Comparison of ENCODE assay signal across 18 cellular contexts in the genomic region with DNA sequence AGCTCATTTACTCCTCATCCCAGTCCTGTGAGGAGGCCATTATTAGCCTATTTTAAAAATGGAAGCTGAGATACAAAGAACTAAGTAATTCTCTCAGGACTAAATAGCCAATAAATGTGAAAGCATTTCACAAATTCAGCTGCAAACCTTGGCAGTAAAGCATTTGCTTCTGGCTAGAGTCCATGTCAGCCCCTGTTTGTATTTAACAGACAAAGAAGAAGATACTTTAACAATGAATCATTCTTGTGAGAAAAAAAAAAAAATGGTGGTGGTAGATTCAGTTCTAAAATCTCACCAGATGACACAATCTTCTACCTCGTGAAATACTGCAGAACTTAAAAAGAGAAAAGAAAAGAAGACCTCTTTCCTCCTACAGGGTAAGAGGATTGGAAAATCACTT.
DNase-seq lines count a peak whose midpoint lies in the region; ATAC-seq and TF ChIP-seq lines count a peak whose summit lies in the region.
"Had no signal": no experiment of that assay in that cellular context is flagged by ENCODE, and none has a peak within 500 bp of the region (broad histone marks: within the 10 kb centered on the region; RNA-seq: fewer than 3 reads in every experiment).

No MANE protein-coding gene starts in this region.

- no peak for ATAC-seq in GM19463 (IDR thresholded peaks at IDR 0.05; ENCODE audit: unreplicated experiment)
- no peak for ATAC-seq in stimulated activated effector memory CD8-positive, alpha-beta T cell treated with anti-CD3 and anti-CD28 coated beads, Interleukin-12 subunit alpha, Interleukin-12 subunit beta, amount 100 ng/mL, for 72 hours
- ATAC-seq: activated naive CD8-positive, alpha-beta T cell treated with anti-CD3 and anti-CD28 coated beads, Interleukin-2, amount 50 U/mL, for 24 hours; heart right ventricle; mucosa of descending colon; sciatic nerve; T-cell had no signal

- no peaks in the 10 kb centered on the region for H3K27me3 ChIP-seq in NT2/D1 (ENCODE audit: insufficient read depth, insufficient read length)
- H3K27me3 ChIP-seq in testis, result no peaks in the 10 kb centered on the region
- H3K27me3 ChIP-seq: BE2C, heart right ventricle had no signal

- TF ChIP-seq POLR2A in testis (IDR thresholded peaks at IDR 0.05), result no peak

- H3K4me3 Mint-ChIP-seq in chondrocyte (ENCODE audit: unreplicated experiment), result no peak overlapping the region
- no peak overlapping the region for H3K4me3 Mint-ChIP-seq in stimulated activated effector memory CD8-positive, alpha-beta T cell treated with anti-CD3 and anti-CD28 coated beads, Interleukin-12 subunit alpha, Interleukin-12 subunit beta, amount 100 ng/mL, for 72 hours
- H3K4me3 Mint-ChIP-seq: activated naive CD8-positive, alpha-beta T cell treated with anti-CD3 and anti-CD28 coated beads, Interleukin-2, amount 50 U/mL, for 24 hours; activated T-helper 1 cell treated with anti-CD3 and anti-CD28 coated beads, Interleukin-12 subunit alpha, Interleukin-12 subunit beta, Interleukin-2, Interleukin-4 antibody, amounts not matched to agents 30 ng/mL and 10 ng/mL and 1 ng/mL, durations not matched to agents 14 hours and 24 hours and 36 hours; T-cell had no signal

- peak overlapping the region; percentile 2 for H3K27ac Mint-ChIP-seq in chondrocyte (ENCODE audit: unreplicated experiment)
- H3K27ac Mint-ChIP-seq in stimulated activated effector memory CD8-positive, alpha-beta T cell treated with anti-CD3 and anti-CD28 coated beads, Interleukin-12 subunit alpha, Interleukin-12 subunit beta, amount 100 ng/mL, for 72 hours, result no peak overlapping the region
- H3K27ac Mint-ChIP-seq: activated naive CD8-positive, alpha-beta T cell treated with anti-CD3 and anti-CD28 coated beads, Interleukin-2, amount 50 U/mL, for 24 hours; activated T-helper 1 cell treated with anti-CD3 and anti-CD28 coated beads, Interleukin-12 subunit alpha, Interleukin-12 subunit beta, Interleukin-2, Interleukin-4 antibody, amounts not matched to agents 30 ng/mL and 10 ng/mL and 1 ng/mL, durations not matched to agents 14 hours and 24 hours and 36 hours; T-cell had no signal

- no peaks in the 10 kb centered on the region for H3K36me3 ChIP-seq in NT2/D1 (ENCODE audit: insufficient read depth, insufficient read length, low read length)
- H3K36me3 ChIP-seq in testis (ENCODE audit: low read depth, missing control alignments), result no peaks in the 10 kb centered on the region
- H3K36me3 ChIP-seq: BE2C, heart right ventricle had no signal

- H3K27me3 Mint-ChIP-seq in chondrocyte (ENCODE audit: low read depth), result no peaks in the 10 kb centered on the region
- H3K27me3 Mint-ChIP-seq: activated naive CD8-positive, alpha-beta T cell treated with anti-CD3 and anti-CD28 coated beads, Interleukin-2, amount 50 U/mL, for 24 hours; T-cell had no signal

- H3K9me3 ChIP-seq in NT2/D1 (ENCODE audit: insufficient read depth, low read length), result no peaks in the 10 kb centered on the region
- no peaks in the 10 kb centered on the region for H3K9me3 ChIP-seq in testis
- H3K9me3 ChIP-seq: BE2C, mucosa of descending colon had no signal

- peaks cover 6% of the 10 kb centered on the region for H3K4me1 Mint-ChIP-seq in chondrocyte (ENCODE audit: low read depth)
- no peaks in the 10 kb centered on the region for H3K4me1 Mint-ChIP-seq in stimulated activated effector memory CD8-positive, alpha-beta T cell treated with anti-CD3 and anti-CD28 coated beads, Interleukin-12 subunit alpha, Interleukin-12 subunit beta, amount 100 ng/mL, for 72 hours
- H3K4me1 Mint-ChIP-seq: activated naive CD8-positive, alpha-beta T cell treated with anti-CD3 and anti-CD28 coated beads, Interleukin-2, amount 50 U/mL, for 24 hours; T-cell had no signal

- DNase-seq in NT2/D1 (ENCODE audit: low read depth, low spot score) (peak; percentile 8), chondrocyte (ENCODE audit: low spot score) (no peak), islet precursor cell (peak; percentile 66), testis (peak; percentile 25), midbrain (lab: John Stamatoyannopoulos, UW) (no peak)
- DNase-seq in stimulated activated effector memory CD8-positive, alpha-beta T cell treated with anti-CD3 and anti-CD28 coated beads, Interleukin-12 subunit alpha, Interleukin-12 subunit beta, amount 100 ng/mL, for 72 hours (ENCODE audit: low spot score in 2 of 2), result no peak
- DNase-seq: activated CD4-positive, CD25-positive, alpha-beta regulatory T cell; activated naive CD8-positive, alpha-beta T cell treated with anti-CD3 and anti-CD28 coated beads, Interleukin-2, amount 50 U/mL, for 24 hours; BE2C; heart right ventricle; mucosa of descending colon; NK-92 treated with Interleukin-12 subunit alpha and Interleukin-12 subunit beta, amount 100 ng/mL, for 24 hours; occipital lobe; T-cell had no signal

- WGBS in testis, 2 donors, result 9 to 17% methylated on average over 1 of the region's 1 CpG

- H3K4me3 ChIP-seq in NT2/D1 (ENCODE audit: insufficient read length, low read depth) (no peak overlapping the region), testis (no peak overlapping the region)
- H3K4me3 ChIP-seq: heart right ventricle, mucosa of descending colon had no signal

- H3K27ac ChIP-seq in testis, result no peak overlapping the region
- H3K27ac ChIP-seq: heart right ventricle, RWPE1 had no signal

- H3K9ac ChIP-seq in NT2/D1 (ENCODE audit: insufficient read length, low read depth), result no peak overlapping the region

- H3K9me3 Mint-ChIP-seq in chondrocyte (ENCODE audit: low read depth), result peaks cover 7% of the 10 kb centered on the region
- H3K9me3 Mint-ChIP-seq in stimulated activated effector memory CD8-positive, alpha-beta T cell treated with anti-CD3 and anti-CD28 coated beads, Interleukin-12 subunit alpha, Interleukin-12 subunit beta, amount 100 ng/mL, for 72 hours, result peaks cover 4% of the 10 kb centered on the region

- H3K4me1 ChIP-seq in NT2/D1 (ENCODE audit: insufficient read depth, insufficient read length) (no peaks in the 10 kb centered on the region), testis (no peaks in the 10 kb centered on the region)
- H3K4me1 ChIP-seq: BE2C, heart right ventricle had no signal

- no peaks in the 10 kb centered on the region for H3K36me3 Mint-ChIP-seq in chondrocyte (ENCODE audit: low read depth)
- no peaks in the 10 kb centered on the region for H3K36me3 Mint-ChIP-seq in stimulated activated effector memory CD8-positive, alpha-beta T cell treated with anti-CD3 and anti-CD28 coated beads, Interleukin-12 subunit alpha, Interleukin-12 subunit beta, amount 100 ng/mL, for 72 hours
- H3K36me3 Mint-ChIP-seq: T-cell had no signal

- intact Hi-C loops in testis (cut with DNase I; ENCODE audit: low total_unique reads), result no loop called here

- TF ChIP-seq CTCF in chondrocyte (IDR thresholded peaks at IDR 0.05) (no peak), testis (IDR thresholded peaks at IDR 0.05) (no peak)

Comparison
In these comparisons a context has a peak if more than half of its experiments do, and no peak if none do; other contexts are left out.
1. DNase-seq: peak in NT2/D1 (single experiment), islet precursor cell (single experiment) and testis (single experiment); none in chondrocyte (single experiment), stimulated activated effector memory CD8-positive, alpha-beta T cell treated with anti-CD3 and anti-CD28 coated beads, Interleukin-12 subunit alpha, Interleukin-12 subunit beta, amount 100 ng/mL, for 72 hours (0 of 2) and midbrain (single experiment).